In the genomic region with DNA sequence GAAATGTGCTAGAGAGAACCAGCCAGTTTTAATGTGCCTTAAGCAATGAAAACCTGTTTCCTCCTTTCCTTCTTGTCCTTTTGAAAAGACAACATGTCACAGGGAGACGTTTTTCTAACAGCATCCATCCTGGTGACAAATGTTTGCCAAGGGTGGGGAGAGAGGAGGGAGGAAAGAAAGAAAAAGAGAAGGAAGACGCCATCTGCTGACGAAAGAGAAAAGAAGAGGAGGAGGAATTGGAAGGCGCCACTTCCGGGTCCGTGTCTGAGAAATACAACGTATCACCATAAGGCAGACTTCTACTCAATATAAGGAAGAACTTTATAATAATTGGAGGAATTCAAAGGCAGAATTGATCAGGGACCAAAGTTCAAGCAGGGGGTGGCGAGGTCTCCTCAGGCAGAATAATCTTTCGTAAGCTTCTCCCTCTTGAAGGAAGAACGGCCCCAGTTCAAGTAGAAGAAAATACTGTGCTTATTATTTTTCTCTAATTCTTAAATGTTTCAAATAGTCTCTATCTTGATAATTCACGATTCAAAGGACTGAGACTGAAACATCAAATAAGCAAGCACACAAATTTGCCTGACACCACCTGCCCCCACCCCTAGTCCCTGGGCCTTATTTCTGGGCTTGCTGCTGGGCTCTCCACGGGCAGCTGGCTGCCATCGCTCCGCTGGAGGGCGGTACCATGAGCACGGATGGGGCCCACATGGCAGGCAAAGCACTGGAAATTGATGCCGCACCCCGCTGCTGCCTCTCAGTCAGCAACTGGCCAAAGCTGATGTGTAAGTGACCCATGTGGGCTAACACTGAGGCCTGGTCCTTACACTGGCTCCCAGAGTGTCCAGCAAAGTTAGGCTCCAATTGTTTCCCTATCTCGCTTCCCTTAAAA, we compare ENCODE assay signal across 8 cellular contexts.
DNase-seq lines count a peak whose midpoint lies in the region; ATAC-seq, FAIRE-seq and TF ChIP-seq lines count a peak whose summit lies in the region.

No MANE protein-coding gene starts in this region.

- CTCF ChIA-PET in CD4-positive, alpha-beta T cell (lab: Charles Lee), result interaction anchor here (0.5 to 1.8 kb wide), 7 partner anchors 13 to 111 kb away, joined by 3 to 5 read pairs (median 4); no protein-coding TSS in a partner anchor

- peak; percentile 26 for TF ChIP-seq POLR2A in GM19099 (IDR thresholded peaks at IDR 0.05; ENCODE audit: extremely low read depth, insufficient read length, low read depth)
- TF ChIP-seq POLR2A in breast epithelium (IDR thresholded peaks at IDR 0.05), result no peak

- TF ChIP-seq CTCF in CD4-positive, alpha-beta T cell (IDR thresholded peaks at IDR 0.05), result peak; percentile 77
- TF ChIP-seq CTCF in Loucy (conservative IDR thresholded peaks at IDR 0.05; ENCODE audit: low read length) (peak; percentile 83), breast epithelium (IDR thresholded peaks at IDR 0.05) (peak; percentile 44 to 81 (median 48))

- peak overlapping the region; percentile 51 for H2AFZ ChIP-seq in Loucy (ENCODE audit: low read length)

- no peaks in the 10 kb centered on the region for H3F3A ChIP-seq in Loucy (ENCODE audit: low read depth)

- H3K9me3 Mint-ChIP-seq in CD4-positive, alpha-beta T cell, result peaks cover 3% of the 10 kb centered on the region
- H3K9me3 Mint-ChIP-seq in T-helper 1 cell treated with Interleukin-12 subunit alpha and Interleukin-12 subunit beta and Interleukin-4 antibody, amounts not matched to agents 30 μg/mL and 1 μg/mL, for 36 hours, result peaks cover 14% of the 10 kb centered on the region

- no peak overlapping the region for H3K4me3 ChIP-seq in Loucy (ENCODE audit: low read length, poor library complexity, severe bottlenecking)
- H3K4me3 ChIP-seq in breast epithelium, result no peak overlapping the region

- peak overlapping the region; percentile 36 for H3K27ac ChIP-seq in CD4-positive, alpha-beta T cell (ENCODE audit: low read depth, low read length)
- H3K27ac ChIP-seq in breast epithelium, result peak overlapping the region; percentile 83 to 85

- no peak overlapping the region for H3K9ac ChIP-seq in Loucy (ENCODE audit: low read depth, low read length, poor library complexity, severe bottlenecking)

- H3K4me2 ChIP-seq in Loucy (ENCODE audit: low read depth, low read length, poor library complexity, severe bottlenecking), result peak overlapping the region; percentile 12

- no peaks in the 10 kb centered on the region for H4K20me1 ChIP-seq in Loucy (ENCODE audit: insufficient read depth, low read length, poor library complexity, severe bottlenecking)

- H3K27me3 Mint-ChIP-seq in CD4-positive, alpha-beta T cell, result no peaks in the 10 kb centered on the region
- H3K27me3 Mint-ChIP-seq in T-helper 1 cell treated with Interleukin-12 subunit alpha and Interleukin-12 subunit beta and Interleukin-4 antibody, amounts not matched to agents 30 μg/mL and 1 μg/mL, for 36 hours (ENCODE audit: low read depth), result no peaks in the 10 kb centered on the region

- POLR2A ChIA-PET in CD4-positive, alpha-beta T cell (lab: Charles Lee), result interaction anchor here (1.2 to 1.9 kb wide), 4 partner anchors 9 to 111 kb away, joined by 3 to 13 read pairs (median 4); no protein-coding TSS in a partner anchor

- ATAC-seq in CD4-positive, alpha-beta T cell (ENCODE audit: poor library complexity), result peak; percentile 60

- peak in 7 of 10 experiments; percentile 27 to 51 (median 38) for DNase-seq in CD4-positive, alpha-beta T cell
- DNase-seq in breast epithelium (ENCODE audit: low spot score in 2 of 2), result peak; percentile 67 to 68
- DNase-seq in stimulated activated CD4-positive, alpha-beta T cell treated with anti-CD3 and anti-CD28 coated beads, Interleukin-12 subunit alpha, Interleukin-12 subunit beta, amount 100 ng/mL, for 48 hours (ENCODE audit: low read depth in 2 of 3, low spot score in 1 of 3), result peak in 2 of 3 donors; percentile 54 to 63
- no peak for DNase-seq in NCI-H1930 (lab: John Stamatoyannopoulos, UW)

- no peaks in the 10 kb centered on the region for H3K9me3 ChIP-seq in CD4-positive, alpha-beta T cell (ENCODE audit: control insufficient read depth, low read length)
- H3K9me3 ChIP-seq in Loucy (ENCODE audit: insufficient read depth, low read depth, low read length), result no peaks in the 10 kb centered on the region
- peaks cover 2 to 3% of the 10 kb centered on the region in 2 donors for H3K9me3 ChIP-seq in breast epithelium

- H3K79me2 ChIP-seq in Loucy (ENCODE audit: insufficient read depth, low read length), result no peaks in the 10 kb centered on the region

- peaks cover 48% of the 10 kb centered on the region for H3K36me3 Mint-ChIP-seq in CD4-positive, alpha-beta T cell (ENCODE audit: low read depth)
- H3K36me3 Mint-ChIP-seq in T-helper 1 cell treated with Interleukin-12 subunit alpha and Interleukin-12 subunit beta and Interleukin-4 antibody, amounts not matched to agents 30 μg/mL and 1 μg/mL, for 36 hours (ENCODE audit: low read depth), result peaks cover 19% of the 10 kb centered on the region

- peak overlapping the region; percentile 76 for H3K27ac Mint-ChIP-seq in CD4-positive, alpha-beta T cell
- H3K27ac Mint-ChIP-seq in T-helper 1 cell treated with Interleukin-12 subunit alpha and Interleukin-12 subunit beta and Interleukin-4 antibody, amounts not matched to agents 30 μg/mL and 1 μg/mL, for 36 hours, result peak overlapping the region; percentile 79

- H3K9me2 ChIP-seq in Loucy (replicated peaks; ENCODE audit: low read depth, low read length), result no peaks in the 10 kb centered on the region

- H3K4me3 Mint-ChIP-seq in CD4-positive, alpha-beta T cell, result peak overlapping the region; percentile 40
- H3K4me3 Mint-ChIP-seq in T-helper 1 cell treated with Interleukin-12 subunit alpha and Interleukin-12 subunit beta and Interleukin-4 antibody, amounts not matched to agents 30 μg/mL and 1 μg/mL, for 36 hours, result peak overlapping the region; percentile 67

- H3K4me1 ChIP-seq in Loucy (ENCODE audit: insufficient read depth, low read length, poor library complexity, severe bottlenecking) (peaks cover 3% of the 10 kb centered on the region), breast epithelium (peaks cover 5 to 23% of the 10 kb centered on the region in 2 donors)

- peak; percentile 21 for FAIRE-seq in islet of Langerhans (lab: Jason Lieb, UNC)

- intact Hi-C loops in CD4-positive, alpha-beta T cell (cut with DNase I, micrococcal nuclease), result loop anchor here (1.0 to 5.0 kb wide), 5 partner anchors 25 to 110 kb away; no protein-coding TSS in a partner anchor
- intact Hi-C loops in breast epithelium (cut with DNase I; ENCODE audit: low total_unique reads), result no loop called here

- H3K27me3 ChIP-seq in CD4-positive, alpha-beta T cell (ENCODE audit: control insufficient read depth, insufficient read depth, low read length), result no peaks in the 10 kb centered on the region
- H3K27me3 ChIP-seq in Loucy (ENCODE audit: insufficient read depth, low read length, poor library complexity, severe bottlenecking), result no peaks in the 10 kb centered on the region
- H3K27me3 ChIP-seq in breast epithelium, result no peaks in the 10 kb centered on the region

- peaks cover 93% of the 10 kb centered on the region for H3K4me1 Mint-ChIP-seq in CD4-positive, alpha-beta T cell (ENCODE audit: low read depth)
- peaks cover 62% of the 10 kb centered on the region for H3K4me1 Mint-ChIP-seq in T-helper 1 cell treated with Interleukin-12 subunit alpha and Interleukin-12 subunit beta and Interleukin-4 antibody, amounts not matched to agents 30 μg/mL and 1 μg/mL, for 36 hours (ENCODE audit: low read depth)

- no peaks in the 10 kb centered on the region for H3K36me3 ChIP-seq in Loucy (ENCODE audit: insufficient read depth, low read length)
- no peaks in the 10 kb centered on the region for H3K36me3 ChIP-seq in breast epithelium

Comparison
In these comparisons a context has a peak if more than half of its experiments do, and no peak if none do; other contexts are left out.
1. DNase-seq: peak in CD4-positive, alpha-beta T cell (7 of 10), breast epithelium (2 of 2) and stimulated activated CD4-positive, alpha-beta T cell treated with anti-CD3 and anti-CD28 coated beads, Interleukin-12 subunit alpha, Interleukin-12 subunit beta, amount 100 ng/mL, for 48 hours (2 of 3); none in NCI-H1930 (0 of 2).
2. Peak in every context shown above with its lines, with median percentiles within 50 percentile points of each other: CTCF ChIP-seq.